In the genomic region with DNA sequence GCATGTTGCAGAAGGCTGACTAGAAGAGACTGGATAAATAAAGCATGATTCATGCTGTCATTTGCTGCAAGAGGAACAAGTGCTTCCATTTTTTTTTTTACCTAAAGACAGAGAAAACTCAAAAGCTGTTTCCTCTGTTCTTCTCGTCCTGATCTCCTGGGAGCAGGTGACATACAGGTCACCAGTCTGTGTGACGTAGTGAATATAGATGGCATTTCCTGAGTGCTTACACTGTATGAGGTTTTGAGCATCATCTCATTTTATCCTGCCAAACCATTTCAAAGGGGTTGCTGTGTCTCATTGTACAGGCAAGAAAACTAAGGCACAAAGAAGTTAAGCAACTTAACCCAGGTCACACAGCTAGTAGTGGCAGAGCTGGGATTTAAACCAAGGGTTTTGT, we compare ENCODE assay signal across 17 cellular contexts.
"Had no signal": no experiment of that assay in that cellular context is flagged by ENCODE, and none has a peak within 500 bp of the region (broad histone marks: within the 10 kb centered on the region; RNA-seq: fewer than 3 reads in every experiment).

No MANE protein-coding gene starts in this region.

- H3K27ac ChIP-seq: adrenal gland, breast epithelium, esophagus squamous epithelium, neural progenitor cell, prostate gland, right atrium auricular region, suprapubic skin, transverse colon, uterus had no signal

- H3K4me1 Mint-ChIP-seq: immature natural killer cell, neural progenitor cell had no signal

- H3K27ac Mint-ChIP-seq: activated naive CD4-positive, alpha-beta T cell treated with anti-CD3 and anti-CD28 coated beads, Interleukin-2, amount 10 ng/mL, durations not matched to agents 7 days and 5 days; immature natural killer cell; neural progenitor cell; stimulated activated naive CD8-positive, alpha-beta T cell treated with anti-CD3 and anti-CD28 coated beads, Interleukin-15, amount 100 ng/mL, for 72 hours; T-helper 1 cell treated with Interleukin-12 subunit alpha and Interleukin-12 subunit beta and Interleukin-4 antibody, amounts not matched to agents 30 μg/mL and 1 μg/mL, for 36 hours had no signal

- H3K4me3 ChIP-seq: adrenal gland, breast epithelium, esophagus squamous epithelium, neural progenitor cell, prostate gland, right atrium auricular region, suprapubic skin, transverse colon, uterus had no signal

- H3K36me3 ChIP-seq: adrenal gland, breast epithelium, esophagus squamous epithelium, neural progenitor cell, prostate gland, right atrium auricular region, suprapubic skin, transverse colon, uterus had no signal

- H3K4me1 ChIP-seq: adrenal gland, breast epithelium, esophagus squamous epithelium, neural progenitor cell, prostate gland, right atrium auricular region, suprapubic skin, transverse colon, uterus had no signal

- DNase-seq: activated naive CD4-positive, alpha-beta T cell treated with anti-CD3 and anti-CD28 coated beads, Interleukin-2, amount 10 ng/mL, durations not matched to agents 7 days and 5 days; adrenal gland; cerebellar nuclear complex; effector CD4-positive, alpha-beta T cell; esophagus squamous epithelium; immature natural killer cell; left ventricle myocardium superior; stimulated activated naive CD8-positive, alpha-beta T cell treated with anti-CD3 and anti-CD28 coated beads, Interleukin-15, amount 100 ng/mL, for 72 hours; transverse colon; uterus had no signal

- H3K27me3 ChIP-seq: adrenal gland, breast epithelium, neural progenitor cell, right atrium auricular region, suprapubic skin, transverse colon, uterus had no signal

- H3K4me3 Mint-ChIP-seq: activated naive CD4-positive, alpha-beta T cell treated with anti-CD3 and anti-CD28 coated beads, Interleukin-2, amount 10 ng/mL, durations not matched to agents 7 days and 5 days; immature natural killer cell; neural progenitor cell; stimulated activated naive CD8-positive, alpha-beta T cell treated with anti-CD3 and anti-CD28 coated beads, Interleukin-15, amount 100 ng/mL, for 72 hours; T-helper 1 cell treated with Interleukin-12 subunit alpha and Interleukin-12 subunit beta and Interleukin-4 antibody, amounts not matched to agents 30 μg/mL and 1 μg/mL, for 36 hours had no signal

- H3K36me3 Mint-ChIP-seq: activated naive CD4-positive, alpha-beta T cell treated with anti-CD3 and anti-CD28 coated beads, Interleukin-2, amount 10 ng/mL, durations not matched to agents 7 days and 5 days; immature natural killer cell; neural progenitor cell had no signal

- H3K27me3 Mint-ChIP-seq: activated naive CD4-positive, alpha-beta T cell treated with anti-CD3 and anti-CD28 coated beads, Interleukin-2, amount 10 ng/mL, durations not matched to agents 7 days and 5 days had no signal

- ATAC-seq: activated CD4-positive, CD25-positive, alpha-beta regulatory T cell treated with anti-CD3 and anti-CD28 coated beads, Interleukin-2, amount 50 U/mL, for 24 hours; left ventricle myocardium superior; stimulated activated naive CD8-positive, alpha-beta T cell treated with anti-CD3 and anti-CD28 coated beads, Interleukin-15, amount 100 ng/mL, for 72 hours had no signal

- H3K9me3 ChIP-seq: adrenal gland, breast epithelium, esophagus squamous epithelium, prostate gland, right atrium auricular region, suprapubic skin, transverse colon, uterus had no signal

- H3K9me3 Mint-ChIP-seq: activated naive CD4-positive, alpha-beta T cell treated with anti-CD3 and anti-CD28 coated beads, Interleukin-2, amount 10 ng/mL, durations not matched to agents 7 days and 5 days; immature natural killer cell; neural progenitor cell; stimulated activated naive CD8-positive, alpha-beta T cell treated with anti-CD3 and anti-CD28 coated beads, Interleukin-15, amount 100 ng/mL, for 72 hours; T-helper 1 cell treated with Interleukin-12 subunit alpha and Interleukin-12 subunit beta and Interleukin-4 antibody, amounts not matched to agents 30 μg/mL and 1 μg/mL, for 36 hours had no signal
